Comparison of ENCODE assay signal across 28 cellular contexts in genomic region chr3:50533346-50533745, GRCh38. TPM values are rescaled to one million over a fixed set of nuclear protein-coding genes. Genes with fewer than 3 reads are reported as not detected.
"Had no signal": no experiment of that assay in that cellular context is flagged by ENCODE, and none has a peak within 500 bp of the region (broad histone marks: within the 10 kb centered on the region; RNA-seq: fewer than 3 reads in every experiment).

No MANE protein-coding gene starts in this region.

- H2AFZ ChIP-seq: parathyroid adenoma had no signal

- FAIRE-seq: bronchial epithelial cell, TTC549 had no signal

- H3K4me3 Mint-ChIP-seq: activated CD4-positive, alpha-beta memory T cell treated with anti-CD3 and anti-CD28 coated beads for 36 hours; activated CD4-positive, alpha-beta T cell treated with anti-CD3 and anti-CD28 coated beads, Interleukin-2, amount 10 ng/mL, durations not matched to agents 24 days and 14 days; central memory CD8-positive, alpha-beta T cell; dendritic cell treated with granulocyte-macrophage colony-stimulating factor and Interleukin-4, amounts not matched to agents 40 ng/mL and 50 ng/mL, for 4 days; nephron; stimulated activated naive B cell treated with anti-CD40 and anti-IgM and Interleukin-4, amounts not matched to agents 10 μg/mL and 1 μg/mL and 100 μg/mL, for 72 hours had no signal

- H3K27ac ChIP-seq: foreskin keratinocyte, parathyroid adenoma, right atrium auricular region, stomach had no signal

- H3K4me2 ChIP-seq: smooth muscle cell had no signal

- H3K36me3 ChIP-seq: esophagus muscularis mucosa, heart right ventricle, right atrium auricular region, stomach, thyroid gland had no signal

- H3K79me2 ChIP-seq: parathyroid adenoma had no signal

- H3K9me3 ChIP-seq: esophagus muscularis mucosa, heart right ventricle, right atrium auricular region, stomach, thyroid gland had no signal

- DNase-seq: activated CD4-positive, alpha-beta memory T cell treated with anti-CD3 and anti-CD28 coated beads for 36 hours; activated CD4-positive, alpha-beta T cell treated with anti-CD3 and anti-CD28 coated beads, Interleukin-2, amount 10 ng/mL, durations not matched to agents 24 days and 14 days; activated CD4-positive, CD25-positive, alpha-beta regulatory T cell treated with anti-CD3 and anti-CD28 coated beads, Interleukin-2, amount 50 U/mL, for 72 hours; activated CD8-positive, alpha-beta memory T cell treated with anti-CD3 and anti-CD28 coated beads, Interleukin-2, amount 50 U/mL, for 4 hours; activated T-cell treated with anti-CD3 and anti-CD28 coated beads, Interleukin-2, amount 50 U/mL, for 1 hour; foreskin keratinocyte; heart right ventricle; islet precursor cell; left cardiac atrium; left ventricle myocardium superior; occipital lobe; stimulated activated CD4-positive, alpha-beta T cell treated with anti-CD3 and anti-CD28 coated beads, Interleukin-1b, Interleukin-23, amount 100 ng/mL, for 48 hours; stimulated activated CD4-positive, alpha-beta T cell treated with anti-CD3 and anti-CD28 coated beads, Interleukin-4, amount 100 ng/mL, for 4 hours; stimulated activated naive B cell treated with anti-CD40 and anti-IgM and Interleukin-4, amounts not matched to agents 10 μg/mL and 1 μg/mL and 100 μg/mL, for 72 hours; stomach; T-helper 9 cell had no signal

- H3K9me3 Mint-ChIP-seq: activated CD4-positive, alpha-beta memory T cell treated with anti-CD3 and anti-CD28 coated beads for 36 hours; activated CD4-positive, alpha-beta T cell treated with anti-CD3 and anti-CD28 coated beads, Interleukin-2, amount 10 ng/mL, durations not matched to agents 24 days and 14 days; activated naive CD4-positive, alpha-beta T cell treated with anti-CD3 and anti-CD28 coated beads, Interleukin-2, amount 50 U/mL, for 72 hours; central memory CD8-positive, alpha-beta T cell; dendritic cell treated with granulocyte-macrophage colony-stimulating factor and Interleukin-4, amounts not matched to agents 40 ng/mL and 50 ng/mL, for 4 days; nephron; stimulated activated naive B cell treated with anti-CD40 and anti-IgM and Interleukin-4, amounts not matched to agents 10 μg/mL and 1 μg/mL and 100 μg/mL, for 72 hours had no signal

- H3K27ac Mint-ChIP-seq: activated CD4-positive, alpha-beta memory T cell treated with anti-CD3 and anti-CD28 coated beads for 36 hours; activated CD4-positive, alpha-beta T cell treated with anti-CD3 and anti-CD28 coated beads, Interleukin-2, amount 10 ng/mL, durations not matched to agents 24 days and 14 days; activated naive CD4-positive, alpha-beta T cell treated with anti-CD3 and anti-CD28 coated beads, Interleukin-2, amount 50 U/mL, for 72 hours; dendritic cell treated with granulocyte-macrophage colony-stimulating factor and Interleukin-4, amounts not matched to agents 40 ng/mL and 50 ng/mL, for 4 days; nephron; stimulated activated naive B cell treated with anti-CD40 and anti-IgM and Interleukin-4, amounts not matched to agents 10 μg/mL and 1 μg/mL and 100 μg/mL, for 72 hours had no signal

- H3K4me1 ChIP-seq: foreskin keratinocyte, heart right ventricle, parathyroid adenoma, right atrium auricular region, stomach had no signal

- ATAC-seq: activated naive CD4-positive, alpha-beta T cell treated with anti-CD3 and anti-CD28 coated beads, Interleukin-2, amount 50 U/mL, for 72 hours; foreskin keratinocyte; heart right ventricle; left cardiac atrium; left ventricle myocardium superior; stimulated activated naive B cell treated with anti-CD40 and anti-IgM and Interleukin-4, amounts not matched to agents 10 μg/mL and 1 μg/mL and 100 μg/mL, for 72 hours had no signal

- H3K4me1 Mint-ChIP-seq: stimulated activated naive B cell treated with anti-CD40 and anti-IgM and Interleukin-4, amounts not matched to agents 10 μg/mL and 1 μg/mL and 100 μg/mL, for 72 hours had no signal

- H3K9ac ChIP-seq: parathyroid adenoma had no signal

- H3K4me3 ChIP-seq: esophagus muscularis mucosa, heart right ventricle, right atrium auricular region, smooth muscle cell, stomach, thyroid gland had no signal

- H3K27me3 ChIP-seq: right atrium auricular region, thyroid gland had no signal

- H3K36me3 Mint-ChIP-seq: activated CD4-positive, alpha-beta memory T cell treated with anti-CD3 and anti-CD28 coated beads for 36 hours; activated naive CD4-positive, alpha-beta T cell treated with anti-CD3 and anti-CD28 coated beads, Interleukin-2, amount 50 U/mL, for 72 hours; stimulated activated naive B cell treated with anti-CD40 and anti-IgM and Interleukin-4, amounts not matched to agents 10 μg/mL and 1 μg/mL and 100 μg/mL, for 72 hours had no signal

RNA-seq across cellular contexts. Expression of gene CACNA2D2, which starts 29.9 kb away (rescaled TPM):
- total RNA-seq: bronchial epithelial cell, pulmonary artery endothelial cell had no signal
